Comparison of ENCODE assay signal across 8 cellular contexts in the genomic region with DNA sequence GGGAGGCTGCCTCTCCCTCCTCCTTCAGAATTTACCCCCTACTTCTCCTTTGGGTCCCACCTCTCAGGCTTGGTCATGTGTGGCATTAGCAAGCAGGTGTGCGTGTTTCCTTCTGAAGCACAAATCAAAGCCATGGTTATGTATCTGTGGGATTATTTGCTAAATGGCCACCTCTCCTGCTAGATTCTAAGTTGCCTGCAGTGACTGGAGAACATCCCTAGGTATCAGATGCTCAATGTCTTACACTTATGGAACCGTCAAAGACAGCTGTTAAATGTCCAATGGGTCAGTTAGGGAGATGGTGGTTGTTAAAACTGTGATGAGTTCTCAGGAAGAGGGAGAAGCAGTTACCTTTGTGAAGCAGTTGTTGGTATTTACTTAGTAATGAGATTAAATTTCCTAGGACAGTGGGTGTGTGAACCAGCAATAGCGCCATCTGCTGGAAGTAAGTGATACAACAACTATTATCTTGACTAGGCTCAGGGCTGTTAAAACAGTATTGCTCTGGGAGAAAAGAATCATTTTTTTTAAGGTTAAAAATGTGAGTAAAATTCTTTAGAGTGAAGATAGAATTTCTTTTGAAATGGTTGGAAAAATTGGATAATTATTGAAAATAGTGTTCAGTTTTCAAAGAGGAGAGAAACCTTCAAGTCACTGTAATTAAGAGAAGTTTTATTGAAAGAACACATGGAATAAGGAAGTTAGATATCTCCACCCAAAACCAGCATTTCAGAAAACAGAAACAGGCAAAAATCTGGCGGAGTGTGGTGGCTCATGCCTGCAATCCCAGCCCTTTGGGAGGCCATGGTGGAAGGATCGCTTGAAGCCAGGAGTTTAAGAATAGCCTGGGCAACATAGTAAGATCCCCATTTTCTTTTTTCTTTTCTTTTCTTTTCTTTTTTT.
DNase-seq lines count a peak whose midpoint lies in the region; ATAC-seq and TF ChIP-seq lines count a peak whose summit lies in the region.

No MANE protein-coding gene starts in this region.

- no peaks in the 10 kb centered on the region for H3K9me3 ChIP-seq in CD4-positive, CD25-positive, alpha-beta regulatory T cell (ENCODE audit: control insufficient read depth in 2 of 2, low read length in 2 of 2)
- no peaks in the 10 kb centered on the region for H3K9me3 ChIP-seq in neural progenitor cell (ENCODE audit: low read depth)

- no peaks in the 10 kb centered on the region for H3F3A ChIP-seq in neural progenitor cell (ENCODE audit: low read depth)

- H4K20me1 ChIP-seq in neural progenitor cell (ENCODE audit: low read depth) = no peaks in the 10 kb centered on the region

- POLR2A ChIA-PET in activated B cell treated with CpG ODN at 0.5 μM for 24 hours (lab: Charles Lee) = interaction anchor here (0.6 kb wide), 1 partner anchor 304 kb away, joined by 3 read pairs; no protein-coding TSS in a partner anchor

- CTCF ChIA-PET in activated B cell treated with CpG ODN at 0.5 μM for 24 hours (lab: Charles Lee) = interaction anchor here (1.0 to 7.5 kb wide), 5 partner anchors 9 to 311 kb away, joined by 3 to 120 read pairs (median 5); no protein-coding TSS in a partner anchor

- H3K36me3 ChIP-seq in CD4-positive, CD25-positive, alpha-beta regulatory T cell (ENCODE audit: control insufficient read depth, insufficient read depth, low read length) = no peaks in the 10 kb centered on the region
- no peaks in the 10 kb centered on the region for H3K36me3 ChIP-seq in neural progenitor cell

- H3K27ac Mint-ChIP-seq in CD4-positive, CD25-positive, alpha-beta regulatory T cell = no peak overlapping the region
- H3K27ac Mint-ChIP-seq in activated B cell treated with CpG ODN at 0.5 μM for 24 hours = no peak overlapping the region
- peak overlapping the region; percentile 5 for H3K27ac Mint-ChIP-seq in neural progenitor cell

- peak; percentile 41 for TF ChIP-seq CTCF in activated B cell treated with CpG ODN at 0.5 μM for 24 hours (IDR thresholded peaks at IDR 0.05)
- TF ChIP-seq CTCF in foreskin fibroblast (IDR thresholded peaks at IDR 0.05; ENCODE audit: low read depth, low read length) = peak; percentile 58
- peak; percentile 89 for TF ChIP-seq CTCF in neural progenitor cell (IDR thresholded peaks at IDR 0.05)

- H3K4me1 ChIP-seq in CD4-positive, CD25-positive, alpha-beta regulatory T cell (ENCODE audit: control insufficient read depth, insufficient read depth, low read length, poor library complexity, severe bottlenecking) = no peaks in the 10 kb centered on the region
- H3K4me1 ChIP-seq in neural progenitor cell = no peaks in the 10 kb centered on the region

- H3K27ac ChIP-seq in CD4-positive, CD25-positive, alpha-beta regulatory T cell (ENCODE audit: insufficient read depth, low read length, poor library complexity, severe bottlenecking) = no peak overlapping the region
- no peak overlapping the region for H3K27ac ChIP-seq in neural progenitor cell

- H3K36me3 Mint-ChIP-seq in CD4-positive, CD25-positive, alpha-beta regulatory T cell = no peaks in the 10 kb centered on the region
- no peaks in the 10 kb centered on the region for H3K36me3 Mint-ChIP-seq in activated B cell treated with CpG ODN at 0.5 μM for 24 hours (ENCODE audit: low read depth)
- no peaks in the 10 kb centered on the region for H3K36me3 Mint-ChIP-seq in neural progenitor cell

- H3K27me3 Mint-ChIP-seq in CD4-positive, CD25-positive, alpha-beta regulatory T cell = no peaks in the 10 kb centered on the region
- H3K27me3 Mint-ChIP-seq in activated B cell treated with CpG ODN at 0.5 μM for 24 hours (peaks cover 2% of the 10 kb centered on the region), neural progenitor cell (ENCODE audit: insufficient read depth, low read depth) (peaks cover 12% of the 10 kb centered on the region)

- no peak overlapping the region for H3K9ac ChIP-seq in neural progenitor cell

- H3K79me2 ChIP-seq in neural progenitor cell (ENCODE audit: low read depth) = no peaks in the 10 kb centered on the region

- intact Hi-C loops in activated B cell treated with CpG ODN at 0.5 μM for 24 hours (cut with micrococcal nuclease) = loop anchor here (1.0 to 10.0 kb wide), 7 partner anchors 148 to 592 kb away; a partner anchor contains a TSS

- no peak overlapping the region for H3K4me3 Mint-ChIP-seq in CD4-positive, CD25-positive, alpha-beta regulatory T cell
- no peak overlapping the region for H3K4me3 Mint-ChIP-seq in activated B cell treated with CpG ODN at 0.5 μM for 24 hours
- no peak overlapping the region for H3K4me3 Mint-ChIP-seq in neural progenitor cell

- no peak overlapping the region for H3K4me3 ChIP-seq in CD4-positive, CD25-positive, alpha-beta regulatory T cell (ENCODE audit: low read depth, low read length)
- H3K4me3 ChIP-seq in foreskin fibroblast (ENCODE audit: low read depth in 1 of 2, low read length in 2 of 2) = no peak overlapping the region
- H3K4me3 ChIP-seq in neural progenitor cell = no peak overlapping the region

- ATAC-seq in CD4-positive, CD25-positive, alpha-beta regulatory T cell (ENCODE audit: low read depth in 2 of 2) = peak; percentile 69 to 73
- peak; percentile 88 for ATAC-seq in GM18511 (IDR thresholded peaks at IDR 0.05; ENCODE audit: unreplicated experiment)
- peak; percentile 75 for ATAC-seq in HG03066 (IDR thresholded peaks at IDR 0.05; ENCODE audit: low read depth, unreplicated experiment)
- peak; percentile 68 for ATAC-seq in activated B cell treated with CpG ODN at 0.5 μM for 24 hours (ENCODE audit: low read depth)

- peak; percentile 5 to 73 (median 52) for DNase-seq in CD4-positive, CD25-positive, alpha-beta regulatory T cell
- DNase-seq in NCI-H2171 (lab: John Stamatoyannopoulos, UW) (peak; percentile 20), activated B cell treated with CpG ODN at 0.5 μM for 24 hours (no peak), foreskin fibroblast (peak in 1 of 2 donors; percentile 84), neural progenitor cell (ENCODE audit: low spot score) (peak; percentile 73), ecto neural progenitor cell (ENCODE audit: low spot score) (no peak)

- no peaks in the 10 kb centered on the region for H3K27me3 ChIP-seq in CD4-positive, CD25-positive, alpha-beta regulatory T cell (ENCODE audit: control insufficient read depth, insufficient read depth, low read length)
- H3K27me3 ChIP-seq in neural progenitor cell = no peaks in the 10 kb centered on the region

- no peaks in the 10 kb centered on the region for H3K9me3 Mint-ChIP-seq in CD4-positive, CD25-positive, alpha-beta regulatory T cell
- H3K9me3 Mint-ChIP-seq in activated B cell treated with CpG ODN at 0.5 μM for 24 hours (no peaks in the 10 kb centered on the region), neural progenitor cell (no peaks in the 10 kb centered on the region)

- no peak overlapping the region for H3K4me2 ChIP-seq in neural progenitor cell

- peaks cover 0 to 10% (median 4%) of the 10 kb centered on the region in 4 donors for H3K4me1 Mint-ChIP-seq in CD4-positive, CD25-positive, alpha-beta regulatory T cell
- H3K4me1 Mint-ChIP-seq in activated B cell treated with CpG ODN at 0.5 μM for 24 hours (peaks cover 4% of the 10 kb centered on the region), neural progenitor cell (peaks cover 40% of the 10 kb centered on the region)

- no peak overlapping the region for H2AFZ ChIP-seq in neural progenitor cell (replicated peaks)

Comparison
In these comparisons a context has a peak if more than half of its experiments do, and no peak if none do; other contexts are left out.
1. DNase-seq: peak in CD4-positive, CD25-positive, alpha-beta regulatory T cell (3 of 3), NCI-H2171 (single experiment) and neural progenitor cell (single experiment); none in activated B cell treated with CpG ODN at 0.5 μM for 24 hours (single experiment) and ecto neural progenitor cell (single experiment).
2. Peak in every context shown above with its lines, with median percentiles within 50 percentile points of each other: ATAC-seq and CTCF ChIP-seq.